ENCODE assay signal across 33 cellular contexts in genomic region chr2:216663106-216663505, GRCh38. TPM values are rescaled to one million over a fixed set of nuclear protein-coding genes. Genes with fewer than 3 reads are reported as not detected.
"Had no signal": no experiment of that assay in that cellular context is flagged by ENCODE, and none has a peak within 500 bp of the region (broad histone marks: within the 10 kb centered on the region; RNA-seq: fewer than 3 reads in every experiment).

No MANE protein-coding gene starts in this region.

- H3K9ac ChIP-seq: neural progenitor cell had no signal

- H3K4me2 ChIP-seq: neural progenitor cell had no signal

- FAIRE-seq: islet of Langerhans, kidney, urothelium cell line had no signal

- H3K36me3 ChIP-seq: left lung, lower lobe of right lung, neutrophil, ovary, prostate gland, upper lobe of right lung had no signal

- H3K4me3 ChIP-seq: left lung, lower lobe of right lung, neural progenitor cell, ovary, prostate gland, skin epidermis, stomach, thoracic aorta, tibial artery, upper lobe of right lung had no signal

- H3K27me3 ChIP-seq: left lung, neural progenitor cell, neutrophil, ovary, stomach, tibial artery, upper lobe of right lung had no signal

- DNase-seq: hypothalamus; immature natural killer cell; kidney; left colon; left lung; lower lobe of right lung; mammary epithelial cell; mesendoderm; naive B cell; natural killer cell; nephron progenitor cell; occipital lobe; ovary; retina; stimulated activated CD4-positive, alpha-beta T cell treated with anti-CD3 and anti-CD28 coated beads, Interleukin-12 subunit alpha, Interleukin-12 subunit beta, amount 100 ng/mL, for 4 hours; stimulated activated CD4-positive, alpha-beta T cell treated with anti-CD3 and anti-CD28 coated beads, Interleukin-15, amount 100 ng/mL, for 24 hours; stimulated activated CD4-positive, alpha-beta T cell treated with anti-CD3 and anti-CD28 coated beads, Interleukin-2, amount 100 ng/mL, for 24 hours; stimulated activated CD4-positive, alpha-beta T cell treated with anti-CD3 and anti-CD28 coated beads, Interleukin-4, amount 100 ng/mL, for 1 hour; stimulated activated naive B cell treated with anti-CD40 and anti-IgM and Interleukin-4, amounts not matched to agents 10 μg/mL and 1 μg/mL and 100 μg/mL, for 72 hours; stimulated activated naive CD8-positive, alpha-beta T cell treated with anti-CD3 and anti-CD28 coated beads, Interleukin-15, Interleukin-2, amounts not matched to agents 100 U/mL and 50 U/mL, for 24 hours; stomach; tibial artery; trophoblast cell; upper lobe of right lung had no signal

- H2AFZ ChIP-seq: neural progenitor cell had no signal

- H3K9me3 ChIP-seq: left lung, lower lobe of right lung, neutrophil, ovary, prostate gland, stomach, thoracic aorta, tibial artery, upper lobe of right lung had no signal

- H3K27ac ChIP-seq: left lung, lower lobe of right lung, neural progenitor cell, neutrophil, ovary, prostate gland, skin epidermis, thoracic aorta, tibial artery, upper lobe of right lung had no signal

- ATAC-seq: left colon; left lung; lower lobe of right lung; natural killer cell; right cardiac atrium; sciatic nerve; stimulated activated naive B cell treated with anti-CD40 and anti-IgM and Interleukin-4, amounts not matched to agents 10 μg/mL and 1 μg/mL and 100 μg/mL, for 72 hours; stimulated activated naive CD8-positive, alpha-beta T cell treated with anti-CD3 and anti-CD28 coated beads, Interleukin-15, Interleukin-2, amounts not matched to agents 100 U/mL and 50 U/mL, for 24 hours; upper lobe of right lung had no signal

RNA-seq across cellular contexts. Expression of gene IGFBP5, which starts 32.2 kb away (rescaled TPM):
- total RNA-seq: natural killer cell had no signal
- polyA plus RNA-seq: immature natural killer cell had no signal
